ENCODE assay signal across 25 cellular contexts in the genomic region with DNA sequence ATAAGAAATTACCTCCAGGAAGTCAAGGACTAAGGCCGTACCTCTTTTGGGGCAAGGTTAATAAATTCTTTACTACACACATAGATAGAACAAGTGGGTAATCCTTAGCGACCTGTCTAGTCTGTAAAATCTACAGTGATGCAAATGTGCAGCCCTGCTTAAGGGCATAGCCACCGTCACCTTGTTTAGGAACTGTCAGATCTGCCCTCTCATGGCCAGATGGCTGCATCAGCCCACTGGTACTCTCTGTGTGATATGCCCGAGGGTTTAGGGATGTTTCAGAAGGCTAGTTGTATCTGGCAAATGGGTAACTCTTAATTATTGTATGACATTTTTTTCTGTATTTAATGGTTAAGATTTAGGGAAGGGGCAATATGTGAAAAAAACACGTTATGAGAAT.
"Had no signal": no experiment of that assay in that cellular context is flagged by ENCODE, and none has a peak within 500 bp of the region (broad histone marks: within the 10 kb centered on the region; RNA-seq: fewer than 3 reads in every experiment).

No MANE protein-coding gene starts in this region.

- H3K4me3 ChIP-seq: MG63 had no signal

- H3K27me3 ChIP-seq: MG63 had no signal

- ATAC-seq: HepG2, Panc1, PC-3, SK-N-SH treated with all-trans-retinoic acid at 6 μM for 48 hours had no signal

- H3K9me3 ChIP-seq: MG63 had no signal

- H3K36me3 ChIP-seq: MG63 had no signal

- DNase-seq: IMR-90; Karpas-422; KG1; MG63; NCI-H1092; NCI-H1105 treated with DMSO at 0.1 percent for 48 hours; NCI-H1417 treated with DMSO at 0.1 percent for 48 hours; NCI-H146; NCI-H1694 treated with DMSO at 0.1 percent for 48 hours; NCI-H1930; NCI-H2081; NCI-H2171; NCI-H226; NCI-H446; NCI-H510A; NCI-H524 treated with DMSO at 0.1 percent for 48 hours; NCI-H69; NCI-H774; NK-92 treated with Interleukin-12 subunit alpha and Interleukin-12 subunit beta, amount 100 ng/mL, for 24 hours; PC-3; SHP77 had no signal

- H3K27ac ChIP-seq: RWPE1 had no signal
